8 cellular contexts compared by ENCODE assay signal in the genomic region with DNA sequence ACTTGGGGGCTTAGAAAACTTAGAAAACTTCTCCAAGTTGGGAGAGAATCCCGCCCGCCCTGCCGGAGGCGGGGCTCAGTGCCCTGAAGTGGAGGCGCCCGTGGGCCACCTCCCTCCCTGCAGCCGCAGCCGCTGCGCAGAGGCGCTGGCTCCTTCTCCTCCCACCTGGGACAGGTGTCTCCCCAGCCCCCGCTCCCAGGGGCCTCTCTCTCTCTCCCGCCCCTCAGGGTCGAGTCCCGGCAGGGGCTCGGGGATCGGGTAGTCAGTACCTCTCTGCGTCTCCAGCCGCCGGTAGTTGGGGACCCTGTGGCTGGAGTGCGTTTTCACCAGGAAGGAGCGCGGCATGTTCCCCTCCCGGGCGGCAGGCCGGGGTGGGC. TPM values are rescaled to one million over a fixed set of nuclear protein-coding genes. Genes with fewer than 3 reads are reported as not detected.
DNase-seq lines count a peak whose midpoint lies in the region; ATAC-seq, FAIRE-seq and TF ChIP-seq lines count a peak whose summit lies in the region.

No MANE protein-coding gene starts in this region.

- 0 to 1% (median 1%) methylated on average over 21 to 25 of the region's 25 CpGs for WGBS in small intestine, 3 donors

- H3K9ac ChIP-seq in HUES48 (ENCODE audit: low read depth, low read length): 0 out of 2 replicates have a peak overlapping the region, but pooled peaks have one; percentile 30

- no peak overlapping the region for H3K27ac Mint-ChIP-seq in activated T-helper 1 cell treated with anti-CD3 and anti-CD28 coated beads, Interleukin-12 subunit alpha, Interleukin-12 subunit beta, Interleukin-2, Interleukin-4 antibody, amounts not matched to agents 30 ng/mL and 10 ng/mL and 1 ng/mL, durations not matched to agents 14 hours and 24 hours and 36 hours

- no peak for TF ChIP-seq CTCF in right atrium auricular region (IDR thresholded peaks at IDR 0.05)

- peaks cover 3% of the 10 kb centered on the region for H3K27me3 Mint-ChIP-seq in activated T-helper 1 cell treated with anti-CD3 and anti-CD28 coated beads, Interleukin-12 subunit alpha, Interleukin-12 subunit beta, Interleukin-2, Interleukin-4 antibody, amounts not matched to agents 30 ng/mL and 10 ng/mL and 1 ng/mL, durations not matched to agents 14 hours and 24 hours and 36 hours (ENCODE audit: insufficient read depth)

- H3K27me3 ChIP-seq in ACC112 (ENCODE audit: insufficient read depth, low read length) (peaks cover 21% of the 10 kb centered on the region; the same call in 1 of the 2 replicates), HUES48 (ENCODE audit: control insufficient read depth, insufficient read depth, low read length) (peaks cover 25% of the 10 kb centered on the region), right atrium auricular region (peaks cover 0 to 3% of the 10 kb centered on the region in 2 donors), small intestine (ENCODE audit: control insufficient read depth in 2 of 2, insufficient read depth in 2 of 2, low read length in 2 of 2) (peaks cover 0 to 2% of the 10 kb centered on the region in 2 donors)

- H3K4me1 Mint-ChIP-seq in activated T-helper 1 cell treated with anti-CD3 and anti-CD28 coated beads, Interleukin-12 subunit alpha, Interleukin-12 subunit beta, Interleukin-2, Interleukin-4 antibody, amounts not matched to agents 30 ng/mL and 10 ng/mL and 1 ng/mL, durations not matched to agents 14 hours and 24 hours and 36 hours (ENCODE audit: low read depth): peaks cover 46% of the 10 kb centered on the region

- FAIRE-seq in small intestine (lab: Jason Lieb, UNC): no peak

- peak overlapping the region; percentile 70 for H3K4me3 ChIP-seq in ACC112 (ENCODE audit: low read depth, low read length)
- peak overlapping the region; percentile 87 for H3K4me3 ChIP-seq in HUES48 (ENCODE audit: low read depth, low read length)
- H3K4me3 ChIP-seq in right atrium auricular region: peak overlapping the region; percentile 52 to 64
- H3K4me3 ChIP-seq in small intestine (ENCODE audit: low read depth in 1 of 2, low read length in 2 of 2): peak overlapping the region; percentile 41 to 60

- no peaks in the 10 kb centered on the region for H3K9me3 Mint-ChIP-seq in activated T-helper 1 cell treated with anti-CD3 and anti-CD28 coated beads, Interleukin-12 subunit alpha, Interleukin-12 subunit beta, Interleukin-2, Interleukin-4 antibody, amounts not matched to agents 30 ng/mL and 10 ng/mL and 1 ng/mL, durations not matched to agents 14 hours and 24 hours and 36 hours

- H2AFZ ChIP-seq in ACC112 (ENCODE audit: low read length, unreplicated experiment): peak overlapping the region; percentile 37

- no peak overlapping the region for H3K27ac ChIP-seq in ACC112 (ENCODE audit: low read depth, low read length)
- H3K27ac ChIP-seq in HUES48 (ENCODE audit: low read depth, low read length): no peak overlapping the region
- H3K27ac ChIP-seq in right atrium auricular region: peak overlapping the region; percentile 15 to 70
- peak overlapping the region in 1 of 2 donors; percentile 71 for H3K27ac ChIP-seq in small intestine (ENCODE audit: low read depth in 1 of 2, low read length in 1 of 2)

- H3K4me1 ChIP-seq in ACC112 (ENCODE audit: control insufficient read depth, insufficient read depth, low read length, unreplicated experiment): peaks cover 19% of the 10 kb centered on the region
- peaks cover 24% of the 10 kb centered on the region for H3K4me1 ChIP-seq in HUES48 (ENCODE audit: control insufficient read depth, insufficient read depth, low read length)
- H3K4me1 ChIP-seq in right atrium auricular region: peaks cover 0 to 40% of the 10 kb centered on the region in 2 donors
- H3K4me1 ChIP-seq in small intestine (ENCODE audit: control insufficient read depth in 2 of 2, insufficient read depth in 1 of 2, low read depth in 1 of 2, low read length in 1 of 2): peaks cover 2 to 5% of the 10 kb centered on the region in 2 donors

- H3K79me2 ChIP-seq in ACC112 (ENCODE audit: control insufficient read depth, insufficient read depth, low read length, unreplicated experiment): no peaks in the 10 kb centered on the region

- H3K36me3 Mint-ChIP-seq in activated T-helper 1 cell treated with anti-CD3 and anti-CD28 coated beads, Interleukin-12 subunit alpha, Interleukin-12 subunit beta, Interleukin-2, Interleukin-4 antibody, amounts not matched to agents 30 ng/mL and 10 ng/mL and 1 ng/mL, durations not matched to agents 14 hours and 24 hours and 36 hours (ENCODE audit: low read depth): peaks cover 1% of the 10 kb centered on the region

- no peak for DNase-seq in activated T-helper 1 cell treated with anti-CD3 and anti-CD28 coated beads, Interleukin-12 subunit alpha, Interleukin-12 subunit beta, Interleukin-2, Interleukin-4 antibody, amounts not matched to agents 30 ng/mL and 10 ng/mL and 1 ng/mL, durations not matched to agents 14 hours and 24 hours and 36 hours (ENCODE audit: low spot score)
- DNase-seq in right atrium auricular region (ENCODE audit: low spot score) (no peak), small intestine (no peak), activated gamma-delta T cell treated with Interleukin-2 at 50 U/mL for 16 hours (no peak), NCI-H446 treated with DMSO at 0.1 percent for 48 hours (lab: John Stamatoyannopoulos, UW) (no peak)

- H3K4me3 Mint-ChIP-seq in activated T-helper 1 cell treated with anti-CD3 and anti-CD28 coated beads, Interleukin-12 subunit alpha, Interleukin-12 subunit beta, Interleukin-2, Interleukin-4 antibody, amounts not matched to agents 30 ng/mL and 10 ng/mL and 1 ng/mL, durations not matched to agents 14 hours and 24 hours and 36 hours: peak overlapping the region; percentile 80

- intact Hi-C loops in activated T-helper 1 cell treated with anti-CD3 and anti-CD28 coated beads, Interleukin-12 subunit alpha, Interleukin-12 subunit beta, Interleukin-2, Interleukin-4 antibody, amounts not matched to agents 30 ng/mL and 10 ng/mL and 1 ng/mL, durations not matched to agents 14 hours and 24 hours and 36 hours (cut with micrococcal nuclease): loop anchor here (1.0 kb wide), 3 partner anchors 15 to 35 kb away; partner anchors contain the start of genes CYBA and MVD

- peak; percentile 9 for ATAC-seq in GM18873 (IDR thresholded peaks at IDR 0.05; ENCODE audit: low FRiP score, unreplicated experiment)

- H3K9me3 ChIP-seq in HUES48 (ENCODE audit: control insufficient read depth, insufficient read depth, low read length) (no peaks in the 10 kb centered on the region), right atrium auricular region (no peaks in the 10 kb centered on the region), small intestine (ENCODE audit: control insufficient read depth, low read depth) (no peaks in the 10 kb centered on the region)

- H3K36me3 ChIP-seq in ACC112 (ENCODE audit: insufficient read depth, low read length): no peaks in the 10 kb centered on the region
- H3K36me3 ChIP-seq in HUES48 (ENCODE audit: control insufficient read depth, insufficient read depth, low read length): no peaks in the 10 kb centered on the region
- H3K36me3 ChIP-seq in right atrium auricular region: no peaks in the 10 kb centered on the region
- H3K36me3 ChIP-seq in small intestine (ENCODE audit: control insufficient read depth in 2 of 2, insufficient read depth in 2 of 2, low read length in 2 of 2): no peaks in the 10 kb centered on the region

RNA-seq across cellular contexts. Expression of gene SNAI3, which starts 0.3 kb away (rescaled TPM):
- 1.8 and 2.4 TPM in 2 replicates for total RNA-seq in activated T-helper 1 cell treated with anti-CD3 and anti-CD28 coated beads, Interleukin-12 subunit alpha, Interleukin-12 subunit beta, Interleukin-2, Interleukin-4 antibody, amounts not matched to agents 30 ng/mL and 10 ng/mL and 1 ng/mL, durations not matched to agents 14 hours and 24 hours and 36 hours
- 1 to 10 TPM; 1.0 to 1.6 TPM for total RNA-seq in right atrium auricular region
- polyA plus RNA-seq in small intestine: 1 to 10 TPM in 1 of 3 donors, under 1 TPM in 2; 0.45 to 3.2 (median 0.72) TPM

RNA-seq across cellular contexts. Expression of gene RNF166, which starts 20.2 kb away (rescaled TPM):
- 42.4 and 45.0 TPM in 2 replicates for total RNA-seq in activated T-helper 1 cell treated with anti-CD3 and anti-CD28 coated beads, Interleukin-12 subunit alpha, Interleukin-12 subunit beta, Interleukin-2, Interleukin-4 antibody, amounts not matched to agents 30 ng/mL and 10 ng/mL and 1 ng/mL, durations not matched to agents 14 hours and 24 hours and 36 hours
- 10 to 100 TPM; 16.9 to 19.4 TPM for total RNA-seq in right atrium auricular region
- 10 to 100 TPM in 2 of 3 donors, 1 to 10 TPM in 1; 9.2 to 15.1 (median 13.5) TPM for polyA plus RNA-seq in small intestine

RNA-seq across cellular contexts. Expression of gene CTU2, which starts 20.3 kb away (rescaled TPM):
- 66.3 and 74.7 TPM in 2 replicates for total RNA-seq in activated T-helper 1 cell treated with anti-CD3 and anti-CD28 coated beads, Interleukin-12 subunit alpha, Interleukin-12 subunit beta, Interleukin-2, Interleukin-4 antibody, amounts not matched to agents 30 ng/mL and 10 ng/mL and 1 ng/mL, durations not matched to agents 14 hours and 24 hours and 36 hours
- 1 to 10 TPM; 7.1 to 8.2 TPM for total RNA-seq in right atrium auricular region
- 10 to 100 TPM; 10.1 to 15.0 (median 12.4) TPM for polyA plus RNA-seq in small intestine

RNA-seq across cellular contexts. Expression of gene MVD, which starts 23.2 kb away (rescaled TPM):
- total RNA-seq in activated T-helper 1 cell treated with anti-CD3 and anti-CD28 coated beads, Interleukin-12 subunit alpha, Interleukin-12 subunit beta, Interleukin-2, Interleukin-4 antibody, amounts not matched to agents 30 ng/mL and 10 ng/mL and 1 ng/mL, durations not matched to agents 14 hours and 24 hours and 36 hours: 88.8 and 90.0 TPM in 2 replicates
- 10 to 100 TPM; 21.5 to 23.1 TPM for total RNA-seq in right atrium auricular region
- 100 to 1,000 TPM in 1 of 3 donors, 10 to 100 TPM in 2; 28.4 to 115 (median 40.3) TPM for polyA plus RNA-seq in small intestine

RNA-seq across cellular contexts. Expression of gene CYBA, which starts 35.2 kb away (rescaled TPM):
- total RNA-seq in activated T-helper 1 cell treated with anti-CD3 and anti-CD28 coated beads, Interleukin-12 subunit alpha, Interleukin-12 subunit beta, Interleukin-2, Interleukin-4 antibody, amounts not matched to agents 30 ng/mL and 10 ng/mL and 1 ng/mL, durations not matched to agents 14 hours and 24 hours and 36 hours: 218 and 219 TPM in 2 replicates
- total RNA-seq in right atrium auricular region: 100 to 1,000 TPM in 1 of 2 donors, 10 to 100 TPM in 1; 82.0 to 132 TPM
- 100 to 1,000 TPM in 2 of 3 donors, 10 to 100 TPM in 1; 61.1 to 320 (median 140) TPM for polyA plus RNA-seq in small intestine

Comparison
In these comparisons a context has a peak if more than half of its experiments do, and no peak if none do; other contexts are left out.
1. H3K27ac ChIP-seq: peak in right atrium auricular region (2 of 2); none in ACC112 (single experiment) and HUES48 (single experiment).
2. Peak in every context shown above with its lines, with median percentiles within 50 percentile points of each other: H3K4me3 ChIP-seq.